13 cellular contexts compared by ENCODE assay signal in the genomic region with DNA sequence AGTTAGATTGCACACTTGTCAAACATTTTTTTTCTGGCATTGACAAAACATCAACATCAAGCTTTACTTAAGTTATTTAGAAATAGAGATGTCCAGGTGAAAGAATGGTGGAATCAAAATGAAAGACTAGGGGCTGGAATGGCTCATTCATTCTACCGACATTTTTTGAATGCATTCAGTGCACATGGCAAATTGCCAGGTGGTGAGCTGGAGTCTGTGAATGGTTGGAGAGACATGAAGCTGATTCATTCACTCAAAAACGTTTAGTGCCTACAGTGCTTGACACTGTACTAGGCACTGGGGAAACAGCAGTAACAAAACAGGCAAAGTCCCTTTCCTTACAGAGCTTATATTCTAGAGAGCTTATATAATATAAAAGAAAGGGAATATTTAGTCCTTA.
"Had no signal": no experiment of that assay in that cellular context is flagged by ENCODE, and none has a peak within 500 bp of the region (broad histone marks: within the 10 kb centered on the region; RNA-seq: fewer than 3 reads in every experiment).

No MANE protein-coding gene starts in this region.

- H3K4me3 ChIP-seq: skin epidermis, testis, uterus had no signal

- H3K9me3 ChIP-seq: neutrophil, testis, uterus had no signal

- H3K4me1 ChIP-seq: testis, uterus had no signal

- H3K36me3 ChIP-seq: neutrophil, uterus had no signal

- H3K27ac ChIP-seq: neutrophil, skin epidermis, testis, uterus had no signal

- DNase-seq: activated CD4-positive, alpha-beta T cell treated with anti-CD3 and anti-CD28 coated beads, Interleukin-2, amount 50 U/mL, for 4 hours; activated naive CD4-positive, alpha-beta T cell; activated T-cell treated with anti-CD3 and anti-CD28 coated beads, Interleukin-2, amount 50 U/mL, for 72 hours; cerebellar nuclear complex; dermis blood vessel endothelial cell; endodermal cell; naive thymus-derived CD4-positive, alpha-beta T cell; stimulated activated CD4-positive, alpha-beta T cell treated with anti-CD3 and anti-CD28 coated beads, Interleukin-4, amount 100 ng/mL, for 4 hours; stimulated activated naive CD8-positive, alpha-beta T cell treated with anti-CD3 and anti-CD28 coated beads, Interleukin-15, amount 100 ng/mL, for 72 hours; testis; uterus had no signal

- H3K27me3 ChIP-seq: neutrophil, testis, uterus had no signal
